In genomic region chrX:152656890-152657289, GRCh38 we compare ENCODE assay signal across 25 cellular contexts. TPM values are rescaled to one million over a fixed set of nuclear protein-coding genes. Genes with fewer than 3 reads are reported as not detected.
DNase-seq lines count a peak whose midpoint lies in the region; ATAC-seq, FAIRE-seq and TF ChIP-seq lines count a peak whose summit lies in the region.
"Had no signal": no experiment of that assay in that cellular context is flagged by ENCODE, and none has a peak within 500 bp of the region (broad histone marks: within the 10 kb centered on the region; RNA-seq: fewer than 3 reads in every experiment).

No MANE protein-coding gene starts in this region.

- 18% methylated on average over 7 of the region's 7 CpGs for WGBS in right lobe of liver (ENCODE audit: insufficient coverage, low coverage, low lambda C conversion rate, missing lambda C conversion rate)
- 80 to 93% methylated on average over 1 to 5 of the region's 7 CpGs for WGBS in gastroesophageal sphincter (ENCODE audit: low coverage in 1 of 2), 2 donors

- peak; percentile 16 for DNase-seq in coronary artery (ENCODE audit: low spot score)
- peak; percentile 71 for DNase-seq in left lobe of liver (ENCODE audit: low spot score)
- DNase-seq in right lobe of liver, result peak; percentile 54 to 73 (median 70)
- DNase-seq in urothelium cell line (ENCODE audit: low spot score), result no peak
- DNase-seq: 8988T; ACHN; AML-193; BE2C; CD4-positive, alpha-beta T cell; CD8-positive, alpha-beta memory T cell; DMS 273 treated with DMSO at 0.1 percent for 48 hours; DMS79; EL; GDM1; GM23248; H7; HCEC 1CT had no signal

- H3K27me3 ChIP-seq in right lobe of liver, result no peaks in the 10 kb centered on the region
- no peaks in the 10 kb centered on the region for H3K27me3 ChIP-seq in gastroesophageal sphincter
- H3K27me3 ChIP-seq: BE2C had no signal

- H3K9me3 ChIP-seq in right lobe of liver (no peaks in the 10 kb centered on the region), gastroesophageal sphincter (no peaks in the 10 kb centered on the region)
- H3K9me3 ChIP-seq: A549, BE2C had no signal

- peak; percentile 98 for ATAC-seq in left lobe of liver
- peak; percentile 89 to 98 (median 96) for ATAC-seq in right lobe of liver
- ATAC-seq in gastroesophageal sphincter, result no peak
- no peak for ATAC-seq in HG02981 (IDR thresholded peaks at IDR 0.05; ENCODE audit: unreplicated experiment)
- ATAC-seq: A549, GM12878 had no signal

- no peak overlapping the region for H3K4me3 ChIP-seq in coronary artery
- no peak overlapping the region for H3K4me3 ChIP-seq in right lobe of liver
- H3K4me3 ChIP-seq in gastroesophageal sphincter, result no peak overlapping the region
- H3K4me3 ChIP-seq: A549; BLaER1 treated with 17β-estradiol and CSF1 and Interleukin-3, amounts not matched to agents 10 nM and 100 nM; GM12878; GM23248 had no signal

- no peak overlapping the region for H3K27ac ChIP-seq in coronary artery
- no peak overlapping the region for H3K27ac ChIP-seq in right lobe of liver
- H3K27ac ChIP-seq in gastroesophageal sphincter, result no peak overlapping the region
- H3K27ac ChIP-seq: A549; BLaER1 treated with 17β-estradiol and CSF1 and Interleukin-3, amounts not matched to agents 10 nM and 100 nM; GM23248 had no signal

- intact Hi-C loops in right lobe of liver (cut with DNase I), result no loop called here

- no peak for TF ChIP-seq CTCF in coronary artery (IDR thresholded peaks at IDR 0.05)
- no peak for TF ChIP-seq CTCF in right lobe of liver (IDR thresholded peaks at IDR 0.05)
- no peak for TF ChIP-seq CTCF in gastroesophageal sphincter (IDR thresholded peaks at IDR 0.05)

- no peak for FAIRE-seq in urothelium cell line (lab: Jason Lieb, UNC)
- FAIRE-seq: A549, D721Med, GM12878, GM19239, H1 had no signal

- TF ChIP-seq POLR2A in right lobe of liver (IDR thresholded peaks at IDR 0.05) (no peak), gastroesophageal sphincter (IDR thresholded peaks at IDR 0.05) (no peak)

- H3K4me1 ChIP-seq in right lobe of liver (no peaks in the 10 kb centered on the region), gastroesophageal sphincter (no peaks in the 10 kb centered on the region)
- H3K4me1 ChIP-seq: A549; BE2C; BLaER1 treated with 17β-estradiol and CSF1 and Interleukin-3, amounts not matched to agents 10 nM and 100 nM had no signal

- TF ChIP-seq EP300 in gastroesophageal sphincter (IDR thresholded peaks at IDR 0.05), result no peak

- H3K36me3 ChIP-seq in right lobe of liver, result no peaks in the 10 kb centered on the region
- no peaks in the 10 kb centered on the region for H3K36me3 ChIP-seq in gastroesophageal sphincter
- H3K36me3 ChIP-seq: BE2C; BLaER1 treated with 17β-estradiol and CSF1 and Interleukin-3, amounts not matched to agents 10 nM and 100 nM had no signal

RNA-seq across cellular contexts. Expression of gene GABRQ, which starts 19.2 kb away (rescaled TPM):
- total RNA-seq in left lobe of liver (not detected), right lobe of liver (not detected), gastroesophageal sphincter (under 1 TPM in 1 of 4 donors, not detected in 3; 0.07 TPM)
- total RNA-seq: CD4-positive, alpha-beta T cell; CD8-positive, alpha-beta memory T cell; GM12878; GM23248 had no signal

RNA-seq across cellular contexts. Expression of gene MAGEA3, which starts 41.7 kb away (rescaled TPM):
- total RNA-seq in left lobe of liver (not detected), right lobe of liver (not detected), gastroesophageal sphincter (not detected)
- total RNA-seq: CD4-positive, alpha-beta T cell; CD8-positive, alpha-beta memory T cell; GM12878; GM23248; H1; H7 had no signal

RNA-seq across cellular contexts. Expression of gene CSAG2, which starts 52.2 kb away (rescaled TPM):
- total RNA-seq in left lobe of liver, result not detected
- total RNA-seq in right lobe of liver, result not detected
- not detected for total RNA-seq in gastroesophageal sphincter
- total RNA-seq: CD4-positive, alpha-beta T cell; CD8-positive, alpha-beta memory T cell; GM23248; H1 had no signal

RNA-seq across cellular contexts. Expression of gene MAGEA2B, which starts 57.5 kb away (rescaled TPM):
- total RNA-seq in left lobe of liver, result not detected
- not detected for total RNA-seq in right lobe of liver
- not detected for total RNA-seq in gastroesophageal sphincter
- total RNA-seq: CD4-positive, alpha-beta T cell; CD8-positive, alpha-beta memory T cell; GM12878; GM23248; H1; H7 had no signal

Comparison
In these comparisons a context has a peak if more than half of its experiments do, and no peak if none do; other contexts are left out.
1. ATAC-seq: peak in left lobe of liver (single experiment) and right lobe of liver (4 of 4); none in gastroesophageal sphincter (single experiment) and HG02981 (single experiment).